12 cellular contexts compared by ENCODE assay signal in the genomic region with DNA sequence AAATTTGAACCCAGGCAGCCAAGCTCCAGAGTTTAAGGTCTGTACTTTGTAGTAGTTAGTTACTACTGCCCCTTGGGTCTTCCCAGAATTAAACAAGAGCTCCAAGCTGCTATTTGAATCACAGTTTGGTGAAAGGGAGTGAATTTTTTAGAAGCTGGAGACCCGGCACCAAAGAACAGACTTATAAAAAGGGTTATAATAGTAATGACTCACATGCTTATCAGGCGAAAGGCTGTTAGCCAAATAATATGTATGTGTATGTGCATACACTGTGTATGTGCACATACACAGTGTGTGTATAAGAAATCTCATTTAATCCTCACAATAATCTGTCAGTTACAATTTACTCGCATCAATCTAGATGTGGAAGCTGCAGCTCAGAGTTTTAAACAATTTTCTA. TPM values are rescaled to one million over a fixed set of nuclear protein-coding genes. Genes with fewer than 3 reads are reported as not detected.
DNase-seq lines count a peak whose midpoint lies in the region; ATAC-seq and TF ChIP-seq lines count a peak whose summit lies in the region.
"Had no signal": no experiment of that assay in that cellular context is flagged by ENCODE, and none has a peak within 500 bp of the region (broad histone marks: within the 10 kb centered on the region; RNA-seq: fewer than 3 reads in every experiment).

No MANE protein-coding gene starts in this region.

- H3K27ac ChIP-seq in GM23248 (peak overlapping the region; percentile 55), adrenal gland (peak overlapping the region; percentile 49 to 82 (median 63)), gastroesophageal sphincter (peak overlapping the region; percentile 47 to 78 (median 71)), sigmoid colon (peak overlapping the region; percentile 58 to 82 (median 68))

- intact Hi-C loops in adrenal gland (cut with DNase I) = no loop called here
- intact Hi-C loops in sigmoid colon (cut with DNase I) = loop anchor here (5.0 kb wide), 1 partner anchor 59 kb away; a partner anchor contains a TSS

- H3K4me3 ChIP-seq in GM23248 = no peak overlapping the region
- H3K4me3 ChIP-seq in adrenal gland = no peak overlapping the region
- no peak overlapping the region for H3K4me3 ChIP-seq in gastroesophageal sphincter
- H3K4me3 ChIP-seq in sigmoid colon = no peak overlapping the region
- H3K4me3 ChIP-seq: HAP-1 had no signal

- WGBS in GM23248 (ENCODE audit: low coverage in 1 of 2, low lambda C conversion rate in 2 of 2, missing lambda C conversion rate in 2 of 2), 2 experiments = 92 to 95% methylated on average over 3 of the region's 3 CpGs
- 88 to 96% (median 92%) methylated on average over 3 of the region's 3 CpGs for WGBS in adrenal gland, 4 donors
- WGBS in gastroesophageal sphincter (ENCODE audit: low coverage in 1 of 2), 2 donors = 63 to 85% methylated on average over 1 to 3 of the region's 3 CpGs
- WGBS in sigmoid colon, 2 donors = 61 to 84% methylated on average over 3 of the region's 3 CpGs

- no peak for TF ChIP-seq POLR2A in adrenal gland (IDR thresholded peaks at IDR 0.05)
- TF ChIP-seq POLR2A in gastroesophageal sphincter (IDR thresholded peaks at IDR 0.05) = no peak
- no peak for TF ChIP-seq POLR2A in sigmoid colon (IDR thresholded peaks at IDR 0.05)

- H3K9me2 ChIP-seq in GM23248 (ENCODE audit: insufficient read depth) = no peaks in the 10 kb centered on the region

- no peak for DNase-seq in GM23248
- DNase-seq in adrenal gland = no peak
- DNase-seq in sigmoid colon = no peak
- no peak for DNase-seq in NCI-H187 treated with DMSO at 0.1 percent for 48 hours (lab: John Stamatoyannopoulos, UW)
- no peak for DNase-seq in amygdala (lab: John Stamatoyannopoulos, UW)
- DNase-seq: activated effector memory CD4-positive, alpha-beta T cell treated with anti-CD3 and anti-CD28 coated beads, Interleukin-2, amount 50 U/mL, for 16 hours; NCI-H2081; nucleus accumbens had no signal

- peak overlapping the region; percentile 72 for H3K4me2 ChIP-seq in GM23248 (ENCODE audit: unreplicated experiment)

- no peak for TF ChIP-seq EP300 in gastroesophageal sphincter (IDR thresholded peaks at IDR 0.05)
- no peak for TF ChIP-seq EP300 in sigmoid colon (IDR thresholded peaks at IDR 0.05)

- in situ Hi-C loops in GM23248 (cut with MboI) = no loop called here

- peaks cover 14% of the 10 kb centered on the region for H3K4me1 ChIP-seq in GM23248 (ENCODE audit: insufficient read depth)
- peaks cover 43 to 47% of the 10 kb centered on the region in 2 donors for H3K4me1 ChIP-seq in adrenal gland (replicated peaks in 1 of 2)
- peaks cover 11 to 42% (median 16%) of the 10 kb centered on the region in 3 donors for H3K4me1 ChIP-seq in gastroesophageal sphincter
- H3K4me1 ChIP-seq in sigmoid colon = peaks cover 0 to 43% (median 36%) of the 10 kb centered on the region in 4 donors
- H3K4me1 ChIP-seq: HAP-1 had no signal

- H3K36me3 ChIP-seq in GM23248 (ENCODE audit: low read depth) (no peaks in the 10 kb centered on the region), adrenal gland (replicated peaks in 1 of 2) (no peaks in the 10 kb centered on the region), gastroesophageal sphincter (no peaks in the 10 kb centered on the region), sigmoid colon (no peaks in the 10 kb centered on the region)
- H3K36me3 ChIP-seq: HAP-1 had no signal

- no peak for ATAC-seq in gastroesophageal sphincter
- ATAC-seq in HG02759 (IDR thresholded peaks at IDR 0.05; ENCODE audit: unreplicated experiment) = no peak
- no peak for ATAC-seq in GM19463 (IDR thresholded peaks at IDR 0.05; ENCODE audit: unreplicated experiment)

- H2AFZ ChIP-seq in GM23248 = peak overlapping the region; percentile 70

- H3F3A ChIP-seq in GM23248 (ENCODE audit: insufficient read depth) = no peaks in the 10 kb centered on the region

- H3K27me3 ChIP-seq in GM23248 (replicated peaks; ENCODE audit: insufficient read depth) = no peaks in the 10 kb centered on the region
- no peaks in the 10 kb centered on the region for H3K27me3 ChIP-seq in adrenal gland
- H3K27me3 ChIP-seq in gastroesophageal sphincter = no peaks in the 10 kb centered on the region
- H3K27me3 ChIP-seq in sigmoid colon = no peaks in the 10 kb centered on the region

- peak overlapping the region; percentile 22; the same call in 1 of the 2 replicates for H3K9ac ChIP-seq in GM23248

- no peak for TF ChIP-seq CTCF in adrenal gland (IDR thresholded peaks at IDR 0.05)
- TF ChIP-seq CTCF in gastroesophageal sphincter (IDR thresholded peaks at IDR 0.05) = no peak
- TF ChIP-seq CTCF in sigmoid colon (IDR thresholded peaks at IDR 0.05) = no peak

- no peaks in the 10 kb centered on the region for H4K20me1 ChIP-seq in GM23248 (ENCODE audit: insufficient read depth)

- H3K79me2 ChIP-seq in GM23248 (ENCODE audit: insufficient read depth) = no peaks in the 10 kb centered on the region

- H3K9me3 ChIP-seq in GM23248 (ENCODE audit: low read depth) = no peaks in the 10 kb centered on the region
- H3K9me3 ChIP-seq in adrenal gland (replicated peaks in 1 of 3) = no peaks in the 10 kb centered on the region
- no peaks in the 10 kb centered on the region for H3K9me3 ChIP-seq in gastroesophageal sphincter
- no peaks in the 10 kb centered on the region for H3K9me3 ChIP-seq in sigmoid colon
- H3K9me3 ChIP-seq: HAP-1 had no signal

RNA-seq across cellular contexts. Expression of a gene that starts 59.5 kb away (rescaled TPM):
- 18.4 and 18.6 TPM in 2 replicates for total RNA-seq in GM23248 (2014; rRNA removed; shearing (Covaris generic))
- polyA plus RNA-seq in GM23248 (2016; fragmentation: Nextera tagmentation; extraction: Ambion mirVana) (8.1 and 8.9 TPM in 2 replicates), adrenal gland (10 to 100 TPM; 30.0 to 80.3 (median 39.5) TPM), sigmoid colon (1 to 10 TPM; 1.8 to 8.0 (median 4.4) TPM)
- total RNA-seq in adrenal gland (100 to 1,000 TPM; 137 to 371 (median 157) TPM), gastroesophageal sphincter (100 to 1,000 TPM; 219 to 326 (median 240) TPM), sigmoid colon (100 to 1,000 TPM; 162 to 511 (median 209) TPM)

RNA-seq across cellular contexts. Expression of a gene that starts 59.5 kb away (rescaled TPM):
- total RNA-seq in GM23248 (2014; rRNA removed; shearing (Covaris generic)) = 20.4 and 24.4 TPM in 2 replicates
- polyA plus RNA-seq in GM23248 (2016; fragmentation: Nextera tagmentation; extraction: Ambion mirVana) (25.0 and 25.2 TPM in 2 replicates), adrenal gland (10 to 100 TPM; 17.8 to 52.4 (median 27.9) TPM), sigmoid colon (1 to 10 TPM; 3.9 to 8.3 (median 7.8) TPM)
- total RNA-seq in adrenal gland (100 to 1,000 TPM in 3 of 8 donors, 10 to 100 TPM in 5; 60.3 to 147 (median 79.7) TPM), gastroesophageal sphincter (10 to 100 TPM; 49.4 to 78.0 (median 59.0) TPM), sigmoid colon (10 to 100 TPM; 37.1 to 60.1 (median 44.7) TPM)
